ENCODE assay signal across 8 cellular contexts in genomic region chr6:28105286-28105685, GRCh38. TPM values are rescaled to one million over a fixed set of nuclear protein-coding genes. Genes with fewer than 3 reads are reported as not detected.
A peak's percentile ranks its signal among the peaks of the same experiment; 100 is the strongest.
DNase-seq lines count a peak whose midpoint lies in the region; ATAC-seq lines count a peak whose summit lies in the region.

No MANE protein-coding gene starts in this region.

- no peaks in the 10 kb centered on the region for H3K9me3 ChIP-seq in MG63
- H3K9me3 ChIP-seq in iPS-18a (ENCODE audit: control insufficient read depth, low read depth, low read length): no peaks in the 10 kb centered on the region

- H3K36me3 Mint-ChIP-seq in activated naive CD4-positive, alpha-beta T cell treated with anti-CD3 and anti-CD28 coated beads, Interleukin-2, amount 50 U/mL, for 24 hours: no peaks in the 10 kb centered on the region
- no peaks in the 10 kb centered on the region for H3K36me3 Mint-ChIP-seq in activated naive CD8-positive, alpha-beta T cell
- peaks cover 0 to 3% of the 10 kb centered on the region in 2 donors for H3K36me3 Mint-ChIP-seq in stimulated activated naive B cell treated with anti-CD40 and anti-IgM and Interleukin-4, amounts not matched to agents 10 μg/mL and 1 μg/mL and 100 μg/mL, for 72 hours

- peaks cover 4% of the 10 kb centered on the region for H3K4me1 ChIP-seq in iPS-18a (ENCODE audit: control insufficient read depth, low read depth, low read length)

- no peak overlapping the region for H3K27ac ChIP-seq in iPS-18a (ENCODE audit: low read length)

- H3K4me3 Mint-ChIP-seq in activated naive CD4-positive, alpha-beta T cell treated with anti-CD3 and anti-CD28 coated beads, Interleukin-2, amount 50 U/mL, for 24 hours: peak overlapping the region; percentile 92
- peak overlapping the region; percentile 91 for H3K4me3 Mint-ChIP-seq in activated naive CD8-positive, alpha-beta T cell
- peak overlapping the region; percentile 93 to 97 for H3K4me3 Mint-ChIP-seq in stimulated activated naive B cell treated with anti-CD40 and anti-IgM and Interleukin-4, amounts not matched to agents 10 μg/mL and 1 μg/mL and 100 μg/mL, for 72 hours

- H3K9ac ChIP-seq in iPS-18a (ENCODE audit: low read length): peak overlapping the region; percentile 41

- no peaks in the 10 kb centered on the region for H3K9me3 Mint-ChIP-seq in activated naive CD4-positive, alpha-beta T cell treated with anti-CD3 and anti-CD28 coated beads, Interleukin-2, amount 50 U/mL, for 24 hours
- H3K9me3 Mint-ChIP-seq in activated naive CD8-positive, alpha-beta T cell (ENCODE audit: low read depth): no peaks in the 10 kb centered on the region
- H3K9me3 Mint-ChIP-seq in stimulated activated naive B cell treated with anti-CD40 and anti-IgM and Interleukin-4, amounts not matched to agents 10 μg/mL and 1 μg/mL and 100 μg/mL, for 72 hours: peaks cover 0 to 3% of the 10 kb centered on the region in 2 donors

- no peaks in the 10 kb centered on the region for H3K36me3 ChIP-seq in MG63
- no peaks in the 10 kb centered on the region for H3K36me3 ChIP-seq in iPS-18a (ENCODE audit: control insufficient read depth, low read depth, low read length)

- ATAC-seq in stimulated activated naive B cell treated with anti-CD40 and anti-IgM and Interleukin-4, amounts not matched to agents 10 μg/mL and 1 μg/mL and 100 μg/mL, for 72 hours (replicated peaks): peak; percentile 23 to 39
- no peak for ATAC-seq in HG03139 (IDR thresholded peaks at IDR 0.05; ENCODE audit: unreplicated experiment)

- H3K4me1 Mint-ChIP-seq in activated naive CD4-positive, alpha-beta T cell treated with anti-CD3 and anti-CD28 coated beads, Interleukin-2, amount 50 U/mL, for 24 hours: peaks cover 10% of the 10 kb centered on the region
- H3K4me1 Mint-ChIP-seq in activated naive CD8-positive, alpha-beta T cell (ENCODE audit: low read depth): peaks cover 9% of the 10 kb centered on the region
- H3K4me1 Mint-ChIP-seq in stimulated activated naive B cell treated with anti-CD40 and anti-IgM and Interleukin-4, amounts not matched to agents 10 μg/mL and 1 μg/mL and 100 μg/mL, for 72 hours: peaks cover 0 to 13% of the 10 kb centered on the region in 2 donors

- H3K27me3 ChIP-seq in MG63 (no peaks in the 10 kb centered on the region), iPS-18a (ENCODE audit: control insufficient read depth, insufficient read depth, low read length) (peaks cover 10% of the 10 kb centered on the region)

- no peaks in the 10 kb centered on the region for H3K27me3 Mint-ChIP-seq in activated naive CD4-positive, alpha-beta T cell treated with anti-CD3 and anti-CD28 coated beads, Interleukin-2, amount 50 U/mL, for 24 hours
- H3K27me3 Mint-ChIP-seq in activated naive CD8-positive, alpha-beta T cell: no peaks in the 10 kb centered on the region
- peaks cover 7 to 16% of the 10 kb centered on the region in 2 donors for H3K27me3 Mint-ChIP-seq in stimulated activated naive B cell treated with anti-CD40 and anti-IgM and Interleukin-4, amounts not matched to agents 10 μg/mL and 1 μg/mL and 100 μg/mL, for 72 hours

- H3K4me3 ChIP-seq in MG63: peak overlapping the region; percentile 70
- peak overlapping the region; percentile 84 for H3K4me3 ChIP-seq in iPS-18a (ENCODE audit: low read length)

- H3K27ac Mint-ChIP-seq in activated naive CD4-positive, alpha-beta T cell treated with anti-CD3 and anti-CD28 coated beads, Interleukin-2, amount 50 U/mL, for 24 hours: peak overlapping the region; percentile 23
- peak overlapping the region; percentile 43 for H3K27ac Mint-ChIP-seq in activated naive CD8-positive, alpha-beta T cell
- H3K27ac Mint-ChIP-seq in stimulated activated naive B cell treated with anti-CD40 and anti-IgM and Interleukin-4, amounts not matched to agents 10 μg/mL and 1 μg/mL and 100 μg/mL, for 72 hours: peak overlapping the region; percentile 96

- no peak for DNase-seq in activated naive CD4-positive, alpha-beta T cell treated with anti-CD3 and anti-CD28 coated beads, Interleukin-2, amount 50 U/mL, for 16 hours
- DNase-seq in MG63 (no peak), midbrain (lab: John Stamatoyannopoulos, UW) (no peak)
- no peak for DNase-seq in stimulated activated naive B cell treated with anti-CD40 and anti-IgM and Interleukin-4, amounts not matched to agents 10 μg/mL and 1 μg/mL and 100 μg/mL, for 72 hours

RNA-seq across cellular contexts. Expression of gene ZSCAN16, which starts 19.1 kb away (rescaled TPM):
- 1.3 and 1.7 TPM in 2 replicates for total RNA-seq in MG63 (2014; rRNA removed; shearing (Covaris generic); ENCODE audit: low replicate concordance)

RNA-seq across cellular contexts. Expression of gene ZNF165, which starts 24.9 kb away (rescaled TPM):
- 0.49 TPM in 1 of 2 replicates, not detected in the other for total RNA-seq in MG63 (2014; rRNA removed; shearing (Covaris generic); ENCODE audit: low replicate concordance)

RNA-seq across cellular contexts. Expression of gene ZKSCAN8, which starts 36.4 kb away (rescaled TPM):
- 3.2 and 6.0 TPM in 2 replicates for total RNA-seq in MG63 (2014; rRNA removed; shearing (Covaris generic); ENCODE audit: low replicate concordance)

Comparison
In these comparisons a context has a peak if more than half of its experiments do, and no peak if none do; other contexts are left out.
1. H3K27ac Mint-ChIP-seq: peak in every context shown above with its lines; median percentile 96 in stimulated activated naive B cell treated with anti-CD40 and anti-IgM and Interleukin-4, amounts not matched to agents 10 μg/mL and 1 μg/mL and 100 μg/mL, for 72 hours; 43 in activated naive CD8-positive, alpha-beta T cell; 23 in activated naive CD4-positive, alpha-beta T cell treated with anti-CD3 and anti-CD28 coated beads, Interleukin-2, amount 50 U/mL, for 24 hours.